In the genomic region with DNA sequence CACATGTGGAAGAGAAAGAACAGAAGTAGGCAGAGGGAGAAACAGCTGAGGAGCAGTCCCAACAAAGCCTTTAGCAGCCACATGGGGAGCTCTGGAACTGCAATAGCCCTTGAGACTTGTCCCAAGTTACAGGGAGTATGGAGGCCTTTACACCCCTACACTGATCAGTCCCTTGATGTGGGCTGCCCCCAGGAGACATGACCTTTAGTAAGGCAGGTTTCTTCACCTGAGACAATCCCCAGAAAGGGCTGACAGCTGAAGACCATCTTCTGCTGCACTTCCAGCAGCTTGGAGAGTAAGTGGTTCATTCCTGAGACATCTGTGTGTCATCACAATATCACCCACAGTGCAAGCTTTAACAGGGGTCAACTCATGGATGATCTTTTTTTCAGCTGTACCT, we compare ENCODE assay signal across 1 cellular context.
TF ChIP-seq lines count a peak whose summit lies in the region.

No MANE protein-coding gene starts in this region.

TF ChIP-seq in HEK293, 187 proteins besides CTCF, POLR2A, EP300 and RAD21 (continued from another document):
- TF ChIP-seq, protein P1, sequence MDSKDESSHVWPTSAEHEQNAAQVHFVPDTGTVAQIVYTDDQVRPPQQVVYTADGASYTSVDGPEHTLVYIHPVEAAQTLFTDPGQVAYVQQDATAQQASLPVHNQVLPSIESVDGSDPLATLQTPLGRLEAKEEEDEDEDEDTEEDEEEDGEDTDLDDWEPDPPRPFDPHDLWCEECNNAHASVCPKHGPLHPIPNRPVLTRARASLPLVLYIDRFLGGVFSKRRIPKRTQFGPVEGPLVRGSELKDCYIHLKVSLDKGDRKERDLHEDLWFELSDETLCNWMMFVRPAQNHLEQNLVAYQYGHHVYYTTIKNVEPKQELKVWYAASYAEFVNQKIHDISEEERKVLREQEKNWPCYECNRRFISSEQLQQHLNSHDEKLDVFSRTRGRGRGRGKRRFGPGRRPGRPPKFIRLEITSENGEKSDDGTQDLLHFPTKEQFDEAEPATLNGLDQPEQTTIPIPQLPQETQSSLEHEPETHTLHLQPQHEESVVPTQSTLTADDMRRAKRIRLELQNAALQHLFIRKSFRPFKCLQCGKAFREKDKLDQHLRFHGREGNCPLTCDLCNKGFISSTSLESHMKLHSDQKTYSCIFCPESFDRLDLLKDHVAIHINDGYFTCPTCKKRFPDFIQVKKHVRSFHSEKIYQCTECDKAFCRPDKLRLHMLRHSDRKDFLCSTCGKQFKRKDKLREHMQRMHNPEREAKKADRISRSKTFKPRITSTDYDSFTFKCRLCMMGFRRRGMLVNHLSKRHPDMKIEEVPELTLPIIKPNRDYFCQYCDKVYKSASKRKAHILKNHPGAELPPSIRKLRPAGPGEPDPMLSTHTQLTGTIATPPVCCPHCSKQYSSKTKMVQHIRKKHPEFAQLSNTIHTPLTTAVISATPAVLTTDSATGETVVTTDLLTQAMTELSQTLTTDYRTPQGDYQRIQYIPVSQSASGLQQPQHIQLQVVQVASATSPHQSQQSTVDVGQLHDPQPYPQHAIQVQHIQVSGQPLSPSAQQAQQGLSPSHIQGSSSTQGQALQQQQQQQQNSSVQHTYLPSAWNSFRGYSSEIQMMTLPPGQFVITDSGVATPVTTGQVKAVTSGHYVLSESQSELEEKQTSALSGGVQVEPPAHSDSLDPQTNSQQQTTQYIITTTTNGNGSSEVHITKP (tag by site-specific recombination; IDR thresholded peaks at IDR 0.05), result peak; percentile 76
TF ChIP-seq in HEK293: peak in this region for 1.
